In the genomic region with DNA sequence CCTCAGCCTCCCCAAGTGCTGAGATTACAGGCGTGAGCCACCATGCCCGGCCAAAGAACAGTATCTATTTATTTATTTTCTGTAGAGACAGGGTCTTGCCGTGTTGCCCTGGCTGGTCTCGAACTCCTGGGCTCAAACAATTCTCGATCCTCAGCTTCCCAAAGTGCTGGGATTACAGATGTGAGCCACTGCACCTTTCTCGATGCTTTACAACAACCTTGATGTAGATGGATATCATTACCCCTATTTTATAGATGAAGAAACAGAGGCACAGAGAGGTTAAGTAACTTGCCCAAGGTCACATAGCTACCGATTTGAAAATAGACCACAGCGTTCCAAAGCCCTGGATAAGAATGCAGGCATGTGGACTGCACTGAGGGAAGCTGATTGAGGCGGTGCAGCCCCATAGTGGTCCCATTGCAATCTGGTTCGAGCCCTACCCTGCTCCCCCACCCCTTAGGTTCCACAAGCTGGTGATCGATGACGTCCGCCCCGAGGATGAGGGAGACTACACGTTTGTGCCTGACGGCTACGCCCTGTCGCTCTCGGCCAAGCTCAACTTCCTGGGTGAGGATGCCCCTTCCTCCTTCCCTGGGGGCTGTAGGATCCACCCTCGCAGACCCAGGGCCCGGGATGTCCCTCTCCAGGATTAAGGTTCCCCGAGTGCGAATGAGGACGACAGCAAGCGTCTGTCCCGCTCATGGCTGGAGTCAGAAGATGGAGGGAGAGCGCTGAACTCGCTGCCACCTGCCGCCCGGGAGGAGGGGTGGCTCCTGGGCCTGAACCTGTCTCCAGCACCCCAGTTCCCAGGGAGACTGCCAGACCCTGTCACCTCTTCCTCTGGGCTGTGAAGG, we compare ENCODE assay signal across 1 cellular context.
TF ChIP-seq lines count a peak whose summit lies in the region.

No MANE protein-coding gene starts in this region.

TF ChIP-seq in K562, 482 proteins besides CTCF, POLR2A, EP300 and RAD21 (continued from another document):
- TF ChIP-seq, protein P1, sequence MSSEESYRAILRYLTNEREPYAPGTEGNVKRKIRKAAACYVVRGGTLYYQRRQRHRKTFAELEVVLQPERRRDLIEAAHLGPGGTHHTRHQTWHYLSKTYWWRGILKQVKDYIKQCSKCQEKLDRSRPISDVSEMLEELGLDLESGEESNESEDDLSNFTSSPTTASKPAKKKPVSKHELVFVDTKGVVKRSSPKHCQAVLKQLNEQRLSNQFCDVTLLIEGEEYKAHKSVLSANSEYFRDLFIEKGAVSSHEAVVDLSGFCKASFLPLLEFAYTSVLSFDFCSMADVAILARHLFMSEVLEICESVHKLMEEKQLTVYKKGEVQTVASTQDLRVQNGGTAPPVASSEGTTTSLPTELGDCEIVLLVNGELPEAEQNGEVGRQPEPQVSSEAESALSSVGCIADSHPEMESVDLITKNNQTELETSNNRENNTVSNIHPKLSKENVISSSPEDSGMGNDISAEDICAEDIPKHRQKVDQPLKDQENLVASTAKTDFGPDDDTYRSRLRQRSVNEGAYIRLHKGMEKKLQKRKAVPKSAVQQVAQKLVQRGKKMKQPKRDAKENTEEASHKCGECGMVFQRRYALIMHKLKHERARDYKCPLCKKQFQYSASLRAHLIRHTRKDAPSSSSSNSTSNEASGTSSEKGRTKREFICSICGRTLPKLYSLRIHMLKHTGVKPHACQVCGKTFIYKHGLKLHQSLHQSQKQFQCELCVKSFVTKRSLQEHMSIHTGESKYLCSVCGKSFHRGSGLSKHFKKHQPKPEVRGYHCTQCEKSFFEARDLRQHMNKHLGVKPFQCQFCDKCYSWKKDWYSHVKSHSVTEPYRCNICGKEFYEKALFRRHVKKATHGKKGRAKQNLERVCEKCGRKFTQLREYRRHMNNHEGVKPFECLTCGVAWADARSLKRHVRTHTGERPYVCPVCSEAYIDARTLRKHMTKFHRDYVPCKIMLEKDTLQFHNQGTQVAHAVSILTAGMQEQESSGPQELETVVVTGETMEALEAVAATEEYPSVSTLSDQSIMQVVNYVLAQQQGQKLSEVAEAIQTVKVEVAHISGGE (CRISPR knock-in tag; IDR thresholded peaks at IDR 0.05): no peak
- TF ChIP-seq, protein P2, sequence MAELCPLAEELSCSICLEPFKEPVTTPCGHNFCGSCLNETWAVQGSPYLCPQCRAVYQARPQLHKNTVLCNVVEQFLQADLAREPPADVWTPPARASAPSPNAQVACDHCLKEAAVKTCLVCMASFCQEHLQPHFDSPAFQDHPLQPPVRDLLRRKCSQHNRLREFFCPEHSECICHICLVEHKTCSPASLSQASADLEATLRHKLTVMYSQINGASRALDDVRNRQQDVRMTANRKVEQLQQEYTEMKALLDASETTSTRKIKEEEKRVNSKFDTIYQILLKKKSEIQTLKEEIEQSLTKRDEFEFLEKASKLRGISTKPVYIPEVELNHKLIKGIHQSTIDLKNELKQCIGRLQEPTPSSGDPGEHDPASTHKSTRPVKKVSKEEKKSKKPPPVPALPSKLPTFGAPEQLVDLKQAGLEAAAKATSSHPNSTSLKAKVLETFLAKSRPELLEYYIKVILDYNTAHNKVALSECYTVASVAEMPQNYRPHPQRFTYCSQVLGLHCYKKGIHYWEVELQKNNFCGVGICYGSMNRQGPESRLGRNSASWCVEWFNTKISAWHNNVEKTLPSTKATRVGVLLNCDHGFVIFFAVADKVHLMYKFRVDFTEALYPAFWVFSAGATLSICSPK (IDR thresholded peaks at IDR 0.05; ENCODE audit: borderline replicate concordance): no peak
- no peak for TF ChIP-seq NFE2L1 (tag; IDR thresholded peaks at IDR 0.05; ENCODE audit: borderline replicate concordance, low read depth)
- TF ChIP-seq PHF8 (IDR thresholded peaks at IDR 0.05; ENCODE audit: borderline replicate concordance, low read length): no peak
- TF ChIP-seq, protein P3, sequence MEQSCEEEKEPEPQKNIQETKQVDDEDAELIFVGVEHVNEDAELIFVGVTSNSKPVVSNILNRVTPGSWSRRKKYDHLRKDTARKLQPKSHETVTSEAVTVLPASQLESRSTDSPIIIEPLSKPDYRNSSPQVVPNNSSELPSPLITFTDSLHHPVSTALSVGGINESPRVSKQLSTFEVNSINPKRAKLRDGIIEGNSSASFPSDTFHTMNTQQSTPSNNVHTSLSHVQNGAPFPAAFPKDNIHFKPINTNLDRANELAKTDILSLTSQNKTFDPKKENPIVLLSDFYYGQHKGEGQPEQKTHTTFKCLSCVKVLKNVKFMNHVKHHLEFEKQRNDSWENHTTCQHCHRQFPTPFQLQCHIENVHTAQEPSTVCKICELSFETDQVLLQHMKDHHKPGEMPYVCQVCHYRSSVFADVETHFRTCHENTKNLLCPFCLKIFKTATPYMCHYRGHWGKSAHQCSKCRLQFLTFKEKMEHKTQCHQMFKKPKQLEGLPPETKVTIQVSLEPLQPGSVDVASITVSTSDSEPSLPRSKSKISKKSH (CRISPR knock-in tag; IDR thresholded peaks at IDR 0.05): no peak
- no peak for TF ChIP-seq ZFX (CRISPR knock-in tag; IDR thresholded peaks at IDR 0.05)
- no peak for TF ChIP-seq NFIX (CRISPR knock-in tag; IDR thresholded peaks at IDR 0.05; ENCODE audit: low read depth)
- TF ChIP-seq ZNF354B (CRISPR knock-in tag; IDR thresholded peaks at IDR 0.05): no peak
- TF ChIP-seq TFAM (CRISPR knock-in tag; conservative IDR thresholded peaks at IDR 0.05): no peak
- no peak for TF ChIP-seq ETV6 (IDR thresholded peaks at IDR 0.05; ENCODE audit: borderline replicate concordance in 1 of 2, low read depth in 2 of 2, low read length in 1 of 2)
- TF ChIP-seq ETV6 (CRISPR knock-in tag; IDR thresholded peaks at IDR 0.05; ENCODE audit: borderline replicate concordance): no peak
- no peak for TF ChIP-seq NCOA4 (IDR thresholded peaks at IDR 0.05; ENCODE audit: partially characterized antibody)
- TF ChIP-seq, protein P4, sequence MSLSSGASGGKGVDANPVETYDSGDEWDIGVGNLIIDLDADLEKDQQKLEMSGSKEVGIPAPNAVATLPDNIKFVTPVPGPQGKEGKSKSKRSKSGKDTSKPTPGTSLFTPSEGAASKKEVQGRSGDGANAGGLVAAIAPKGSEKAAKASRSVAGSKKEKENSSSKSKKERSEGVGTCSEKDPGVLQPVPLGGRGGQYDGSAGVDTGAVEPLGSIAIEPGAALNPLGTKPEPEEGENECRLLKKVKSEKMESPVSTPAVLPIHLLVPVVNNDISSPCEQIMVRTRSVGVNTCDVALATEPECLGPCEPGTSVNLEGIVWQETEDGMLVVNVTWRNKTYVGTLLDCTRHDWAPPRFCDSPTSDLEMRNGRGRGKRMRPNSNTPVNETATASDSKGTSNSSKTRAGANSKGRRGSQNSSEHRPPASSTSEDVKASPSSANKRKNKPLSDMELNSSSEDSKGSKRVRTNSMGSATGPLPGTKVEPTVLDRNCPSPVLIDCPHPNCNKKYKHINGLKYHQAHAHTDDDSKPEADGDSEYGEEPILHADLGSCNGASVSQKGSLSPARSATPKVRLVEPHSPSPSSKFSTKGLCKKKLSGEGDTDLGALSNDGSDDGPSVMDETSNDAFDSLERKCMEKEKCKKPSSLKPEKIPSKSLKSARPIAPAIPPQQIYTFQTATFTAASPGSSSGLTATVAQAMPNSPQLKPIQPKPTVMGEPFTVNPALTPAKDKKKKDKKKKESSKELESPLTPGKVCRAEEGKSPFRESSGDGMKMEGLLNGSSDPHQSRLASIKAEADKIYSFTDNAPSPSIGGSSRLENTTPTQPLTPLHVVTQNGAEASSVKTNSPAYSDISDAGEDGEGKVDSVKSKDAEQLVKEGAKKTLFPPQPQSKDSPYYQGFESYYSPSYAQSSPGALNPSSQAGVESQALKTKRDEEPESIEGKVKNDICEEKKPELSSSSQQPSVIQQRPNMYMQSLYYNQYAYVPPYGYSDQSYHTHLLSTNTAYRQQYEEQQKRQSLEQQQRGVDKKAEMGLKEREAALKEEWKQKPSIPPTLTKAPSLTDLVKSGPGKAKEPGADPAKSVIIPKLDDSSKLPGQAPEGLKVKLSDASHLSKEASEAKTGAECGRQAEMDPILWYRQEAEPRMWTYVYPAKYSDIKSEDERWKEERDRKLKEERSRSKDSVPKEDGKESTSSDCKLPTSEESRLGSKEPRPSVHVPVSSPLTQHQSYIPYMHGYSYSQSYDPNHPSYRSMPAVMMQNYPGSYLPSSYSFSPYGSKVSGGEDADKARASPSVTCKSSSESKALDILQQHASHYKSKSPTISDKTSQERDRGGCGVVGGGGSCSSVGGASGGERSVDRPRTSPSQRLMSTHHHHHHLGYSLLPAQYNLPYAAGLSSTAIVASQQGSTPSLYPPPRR (CRISPR knock-in tag; IDR thresholded peaks at IDR 0.05; ENCODE audit: borderline replicate concordance): no peak
- peak; percentile 73 for TF ChIP-seq ZNF121 (CRISPR knock-in tag; conservative IDR thresholded peaks at IDR 0.05)
- TF ChIP-seq NELFE (IDR thresholded peaks at IDR 0.05; ENCODE audit: insufficient read depth, insufficient read length): no peak
- no peak for TF ChIP-seq SRF (CRISPR knock-in tag; IDR thresholded peaks at IDR 0.05)
- TF ChIP-seq ZNF785 (CRISPR knock-in tag; IDR thresholded peaks at IDR 0.05): no peak
- no peak for TF ChIP-seq ZNF212 (CRISPR knock-in tag; IDR thresholded peaks at IDR 0.05)
- no peak for TF ChIP-seq ELF4 (CRISPR knock-in tag; IDR thresholded peaks at IDR 0.05)
- no peak for TF ChIP-seq MYBL2 (IDR thresholded peaks at IDR 0.05; ENCODE audit: low read depth)
- TF ChIP-seq MYBL2 (CRISPR knock-in tag; IDR thresholded peaks at IDR 0.05; ENCODE audit: borderline replicate concordance): no peak
TF ChIP-seq in K562: peak in this region for 6.
